9 cellular contexts compared by ENCODE assay signal in genomic region chr22:42342426-42343135, GRCh38.
DNase-seq lines count a peak whose midpoint lies in the region; ATAC-seq, FAIRE-seq and TF ChIP-seq lines count a peak whose summit lies in the region.
"Had no signal": no experiment of that assay in that cellular context is flagged by ENCODE, and none has a peak within 500 bp of the region (broad histone marks: within the 10 kb centered on the region; RNA-seq: fewer than 3 reads in every experiment).

No MANE protein-coding gene starts in this region.

- no peak overlapping the region for H3T11ph ChIP-seq in H9 (ENCODE audit: low read length)

- no peak overlapping the region for H2BK12ac ChIP-seq in H9 (ENCODE audit: insufficient read length, low read depth, low read length)

- peaks cover 22 to 39% of the 10 kb centered on the region in 2 experiments for H3K4me1 Mint-ChIP-seq in H9
- peaks cover 15 to 37% (median 23%) of the 10 kb centered on the region in 4 donors for H3K4me1 Mint-ChIP-seq in naive thymus-derived CD8-positive, alpha-beta T cell

- no peak overlapping the region for H3K14ac ChIP-seq in H9 (ENCODE audit: insufficient read depth, low read length)

- peak overlapping the region; percentile 71 for H3K4me3 ChIP-seq in A549
- H3K4me3 ChIP-seq: body of pancreas had no signal

- no peak overlapping the region for H2AK5ac ChIP-seq in H9 (ENCODE audit: insufficient read length, low read length)

- TF ChIP-seq POLR2A in A549 (IDR thresholded peaks at IDR 0.05; ENCODE audit: low read length), result no peak

- CTCF ChIA-PET in A549 (lab: Yijun Ruan, JAX), result no interaction called here

- H3K4me2 ChIP-seq in A549 (peak overlapping the region; percentile 96), H9 (ENCODE audit: insufficient read depth, insufficient read length, low read length) (peak overlapping the region; percentile 46)

- H2BK5ac ChIP-seq in H9 (ENCODE audit: insufficient read length, low read length), result no peak overlapping the region

- no peak overlapping the region for H3K18ac ChIP-seq in H9 (ENCODE audit: insufficient read length, low read depth, low read length)

- no peaks in the 10 kb centered on the region for H3K79me1 ChIP-seq in H9 (ENCODE audit: insufficient read depth, low read depth, low read length, poor library complexity, severe bottlenecking)

- no peak for TF ChIP-seq CTCF in A549 (IDR thresholded peaks at IDR 0.05)
- no peak for TF ChIP-seq CTCF in H9 (conservative IDR thresholded peaks at IDR 0.05)

- no peak overlapping the region for H4K91ac ChIP-seq in H9 (ENCODE audit: insufficient read length, low read depth, low read length)

- ATAC-seq in A549 (peak in 1 of 2 experiments; percentile 42; a peak in 2 of 6 replicates), GM21360 (IDR thresholded peaks at IDR 0.05; ENCODE audit: unreplicated experiment) (no peak), GM19455 (IDR thresholded peaks at IDR 0.05; ENCODE audit: unreplicated experiment) (no peak)
- no peak for ATAC-seq in naive thymus-derived CD8-positive, alpha-beta T cell

- no peak overlapping the region for H2AFZ ChIP-seq in H9 (ENCODE audit: low read length)

- peaks cover 6% of the 10 kb centered on the region for H3K23me2 ChIP-seq in H9 (ENCODE audit: insufficient read length, low read depth, low read length, poor library complexity, severe bottlenecking)

- TF ChIP-seq RAD21 in A549 (conservative IDR thresholded peaks at IDR 0.05 in 1 of 2, IDR thresholded peaks at IDR 0.05 in 1 of 2), result no peak

- 96% methylated on average over 9 of the region's 11 CpGs for WGBS in A549 (ENCODE audit: missing lambda C conversion rate)
- WGBS in H9 (ENCODE audit: extremely low coverage, insufficient read length, low lambda C conversion rate), result no CpG with 5 or more reads among the region's 11 CpGs

- H3K9me3 Mint-ChIP-seq in H9, result no peaks in the 10 kb centered on the region; a peak in 1 of 5 replicates
- no peaks in the 10 kb centered on the region for H3K9me3 Mint-ChIP-seq in naive thymus-derived CD8-positive, alpha-beta T cell

- DNase-seq in A549 (ENCODE audit: low read depth in 1 of 2, low spot score in 1 of 2) (no peak), H9 (no peak), NCI-H2227 treated with DMSO at 0.1 percent for 48 hours (lab: John Stamatoyannopoulos, UW) (no peak), HT-29 (ENCODE audit: low spot score) (no peak)
- DNase-seq in naive thymus-derived CD8-positive, alpha-beta T cell, result no peak

- H3K4me1 ChIP-seq in A549, result peaks cover 9% of the 10 kb centered on the region; the same call in 2 of the 3 replicates
- no peaks in the 10 kb centered on the region for H3K4me1 ChIP-seq in H9 (ENCODE audit: insufficient read depth, low read length)

- no peaks in the 10 kb centered on the region for H3K36me3 Mint-ChIP-seq in H9 (ENCODE audit: insufficient read depth in 1 of 3, low read depth in 3 of 3)
- H3K36me3 Mint-ChIP-seq in naive thymus-derived CD8-positive, alpha-beta T cell, result no peaks in the 10 kb centered on the region

- no peaks in the 10 kb centered on the region for H3K27me3 ChIP-seq in H9 (ENCODE audit: insufficient read depth, low read length)
- H3K27me3 ChIP-seq: body of pancreas had no signal

- no peak overlapping the region for H3K4ac ChIP-seq in H9 (ENCODE audit: low read depth, low read length)

- no peak for FAIRE-seq in A549 (lab: Jason Lieb, UNC)

- no peak overlapping the region for H2BK20ac ChIP-seq in H9 (ENCODE audit: low read depth, low read length, poor library complexity, severe bottlenecking)

- H3K27me3 Mint-ChIP-seq in H9 (ENCODE audit: low read depth), result peaks cover 34% of the 10 kb centered on the region
- H3K27me3 Mint-ChIP-seq in naive thymus-derived CD8-positive, alpha-beta T cell, result peaks cover 0 to 5% (median 0%) of the 10 kb centered on the region in 5 donors

- peak overlapping the region; percentile 59 to 79 for H3K4me3 Mint-ChIP-seq in H9
- H3K4me3 Mint-ChIP-seq in naive thymus-derived CD8-positive, alpha-beta T cell, result peak overlapping the region; percentile 57 to 87 (median 74)

- H3K27ac ChIP-seq in A549 (peak overlapping the region; percentile 85 to 97; a peak in 5 of 6 replicates), H9 (ENCODE audit: insufficient read length, low read depth, low read length) (no peak overlapping the region), angular gyrus (ENCODE audit: low read depth, low read length) (peak overlapping the region; percentile 64)
- H3K27ac ChIP-seq: body of pancreas had no signal

- no peak overlapping the region for H2BK120ac ChIP-seq in H9 (ENCODE audit: low read depth, low read length, poor library complexity, severe bottlenecking)

- H3K79me2 ChIP-seq in H9 (ENCODE audit: insufficient read depth, low read length), result no peaks in the 10 kb centered on the region; the same call in 1 of the 2 replicates

- no peak overlapping the region for H3K9ac ChIP-seq in H9 (ENCODE audit: extremely low read depth, insufficient read length, low read length)

- TF ChIP-seq EP300 in A549 (IDR thresholded peaks at IDR 0.05), result no peak

- H4K5ac ChIP-seq in H9 (ENCODE audit: insufficient read length, low read depth, low read length), result no peak overlapping the region

- H3K27ac Mint-ChIP-seq in H9, result no peak overlapping the region
- peak overlapping the region in 6 of 10 donors; percentile 40 to 79 (median 60) for H3K27ac Mint-ChIP-seq in naive thymus-derived CD8-positive, alpha-beta T cell

- no peaks in the 10 kb centered on the region for H4K20me1 ChIP-seq in H9 (ENCODE audit: control insufficient read depth, insufficient read depth, insufficient read length)

- POLR2A ChIA-PET in A549 (lab: Yijun Ruan, JAX), result no interaction called here
- POLR2A ChIA-PET in naive thymus-derived CD8-positive, alpha-beta T cell (lab: Charles Lee), result interaction anchor here (1.2 kb wide), 1 partner anchor 45 kb away, joined by 5 read pairs; no protein-coding TSS in a partner anchor

- no peak overlapping the region for H4K8ac ChIP-seq in H9 (replicated peaks; ENCODE audit: insufficient read length, low read depth, low read length)

- no peak overlapping the region for H3K23ac ChIP-seq in H9 (ENCODE audit: insufficient read length, low read depth, low read length)

- H3K56ac ChIP-seq in H9 (ENCODE audit: insufficient read length, low read depth, low read length), result no peak overlapping the region

- no peak overlapping the region for H2BK15ac ChIP-seq in H9 (ENCODE audit: low read depth, low read length)

- H3K9me3 ChIP-seq in A549 (no peaks in the 10 kb centered on the region), H9 (ENCODE audit: control insufficient read depth, low read depth, low read length) (no peaks in the 10 kb centered on the region)
- H3K9me3 ChIP-seq: body of pancreas had no signal

TF ChIP-seq in A549, 52 proteins besides CTCF, POLR2A, EP300 and RAD21:
- no peak for TF ChIP-seq NPAS2 (CRISPR knock-in tag; IDR thresholded peaks at IDR 0.05; ENCODE audit: borderline replicate concordance)
- no peak for TF ChIP-seq RFX5 (IDR thresholded peaks at IDR 0.05)
- no peak for TF ChIP-seq CHD4 (IDR thresholded peaks at IDR 0.05; ENCODE audit: borderline replicate concordance)
- no peak for TF ChIP-seq MYC (IDR thresholded peaks at IDR 0.05; ENCODE audit: borderline replicate concordance, low read length)
- TF ChIP-seq KDM5A (IDR thresholded peaks at IDR 0.05), result no peak
- no peak for TF ChIP-seq EHF (CRISPR knock-in tag; IDR thresholded peaks at IDR 0.05)
- no peak for TF ChIP-seq JUNB (IDR thresholded peaks at IDR 0.05)
- TF ChIP-seq E2F6 (IDR thresholded peaks at IDR 0.05; ENCODE audit: borderline replicate concordance, low read depth), result no peak
- TF ChIP-seq ESRRA (IDR thresholded peaks at IDR 0.05; ENCODE audit: borderline replicate concordance, low read length), result no peak
- TF ChIP-seq HMGXB4 (CRISPR knock-in tag; IDR thresholded peaks at IDR 0.05; ENCODE audit: borderline replicate concordance), result no peak
- TF ChIP-seq MAFK (IDR thresholded peaks at IDR 0.05; ENCODE audit: partially characterized antibody), result no peak
- TF ChIP-seq FOSL2 (IDR thresholded peaks at IDR 0.05), result no peak
- TF ChIP-seq FOSL2 (CRISPR knock-in tag; IDR thresholded peaks at IDR 0.05), result no peak
- no peak for TF ChIP-seq FOXS1 (CRISPR knock-in tag; IDR thresholded peaks at IDR 0.05)
- no peak for TF ChIP-seq GATA3 (IDR thresholded peaks at IDR 0.05; ENCODE audit: borderline replicate concordance)
- no peak for TF ChIP-seq ZSCAN20 (CRISPR knock-in tag; IDR thresholded peaks at IDR 0.05)
- no peak for TF ChIP-seq TP53 (CRISPR knock-in tag; IDR thresholded peaks at IDR 0.05)
- TF ChIP-seq SMC3 (IDR thresholded peaks at IDR 0.05), result no peak

Comparison
In these comparisons a context has a peak if more than half of its experiments do, and no peak if none do; other contexts are left out.
1. H3K27ac Mint-ChIP-seq: peak in naive thymus-derived CD8-positive, alpha-beta T cell (6 of 10); none in H9 (0 of 3).